In the genomic region with DNA sequence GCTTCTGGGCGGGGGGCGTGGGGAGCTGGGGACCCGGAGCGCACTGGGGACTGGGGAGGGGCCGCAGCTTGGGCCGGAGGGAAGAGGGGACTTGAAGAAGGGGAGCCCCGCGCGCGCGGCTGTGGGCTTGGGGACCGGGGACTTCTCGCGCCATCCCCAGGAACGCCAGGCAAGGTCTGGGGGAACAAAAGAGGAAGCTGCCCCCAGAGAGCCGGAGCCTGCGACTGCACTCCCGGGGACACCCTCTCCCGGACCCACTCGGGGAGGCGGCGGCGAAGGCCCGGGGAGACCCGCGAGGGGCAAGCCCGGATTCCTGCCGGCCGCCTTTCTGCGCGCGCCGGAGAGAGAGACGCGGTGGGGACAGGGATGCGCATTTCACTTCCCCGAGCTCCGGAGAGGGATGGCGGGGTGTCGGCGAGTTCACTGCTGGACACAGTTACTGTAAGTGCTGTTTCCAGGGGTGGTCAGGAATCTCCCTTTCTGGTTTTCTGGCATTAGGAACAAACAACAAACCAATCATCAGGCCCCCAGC, we compare ENCODE assay signal across 8 cellular contexts. TPM values are rescaled to one million over a fixed set of nuclear protein-coding genes. Genes with fewer than 3 reads are reported as not detected.
DNase-seq lines count a peak whose midpoint lies in the region; FAIRE-seq and TF ChIP-seq lines count a peak whose summit lies in the region.

No MANE protein-coding gene starts in this region.

- H3K4me3 ChIP-seq in bronchial epithelial cell (ENCODE audit: low read depth, low read length) = peak overlapping the region; percentile 73
- H3K4me3 ChIP-seq in stomach smooth muscle (ENCODE audit: low read length in 2 of 2) = peak overlapping the region; percentile 66 to 83

- peaks cover 6% of the 10 kb centered on the region for H3K36me3 Mint-ChIP-seq in activated CD4-positive, alpha-beta T cell treated with anti-CD3 and anti-CD28 coated beads, Interleukin-2, amount 10 ng/mL, durations not matched to agents 24 days and 14 days (ENCODE audit: low read depth)

- H3K27me3 ChIP-seq in bronchial epithelial cell (ENCODE audit: control insufficient read depth, insufficient read depth, low read length) = no peaks in the 10 kb centered on the region
- no peaks in the 10 kb centered on the region for H3K27me3 ChIP-seq in stomach smooth muscle (ENCODE audit: control insufficient read depth in 1 of 2, insufficient read depth in 2 of 2, low read length in 2 of 2)

- H3K36me3 ChIP-seq in bronchial epithelial cell (ENCODE audit: control insufficient read depth, insufficient read depth, low read length) = peaks cover 4% of the 10 kb centered on the region
- H3K36me3 ChIP-seq in stomach smooth muscle (ENCODE audit: control insufficient read depth in 2 of 2, insufficient read depth in 2 of 2, low read length in 2 of 2) = no peaks in the 10 kb centered on the region

- peaks cover 37% of the 10 kb centered on the region for H3K4me1 ChIP-seq in stomach smooth muscle (ENCODE audit: control insufficient read depth, insufficient read depth, low read length)

- peaks cover 21% of the 10 kb centered on the region for H3K4me1 Mint-ChIP-seq in activated CD4-positive, alpha-beta T cell treated with anti-CD3 and anti-CD28 coated beads, Interleukin-2, amount 10 ng/mL, durations not matched to agents 24 days and 14 days

- H3K27me3 Mint-ChIP-seq in activated CD4-positive, alpha-beta T cell treated with anti-CD3 and anti-CD28 coated beads, Interleukin-2, amount 10 ng/mL, durations not matched to agents 24 days and 14 days = peaks cover 2% of the 10 kb centered on the region

- H3K9me3 Mint-ChIP-seq in activated CD4-positive, alpha-beta T cell treated with anti-CD3 and anti-CD28 coated beads, Interleukin-2, amount 10 ng/mL, durations not matched to agents 24 days and 14 days = peaks cover 9% of the 10 kb centered on the region

- no peak for TF ChIP-seq CTCF in bronchial epithelial cell (IDR thresholded peaks at IDR 0.05; ENCODE audit: insufficient read depth, low read length, severe bottlenecking)

- H3K4me3 Mint-ChIP-seq in activated CD4-positive, alpha-beta T cell treated with anti-CD3 and anti-CD28 coated beads, Interleukin-2, amount 10 ng/mL, durations not matched to agents 24 days and 14 days = peak overlapping the region; percentile 89

- FAIRE-seq in bronchial epithelial cell (lab: Jason Lieb, UNC) = no peak

- H3K9ac ChIP-seq in stomach smooth muscle (ENCODE audit: low read length in 2 of 2) = peak overlapping the region; percentile 18 to 66

- DNase-seq in activated CD4-positive, alpha-beta T cell treated with anti-CD3 and anti-CD28 coated beads, Interleukin-2, amount 10 ng/mL, durations not matched to agents 24 days and 14 days = peak; percentile 82
- DNase-seq in activated CD4-positive, alpha-beta T cell treated with anti-CD3 and anti-CD28 coated beads, Interleukin-2, amount 50 U/mL, for 4 hours = no peak
- DNase-seq in NCI-H345 treated with DMSO at 0.1 percent for 48 hours (lab: John Stamatoyannopoulos, UW; ENCODE audit: unreplicated experiment) (peak; percentile 67), bronchial epithelial cell (ENCODE audit: low read depth) (no peak), left kidney (ENCODE audit: low read depth, low spot score) (peak; percentile 72), NCI-H187 (lab: John Stamatoyannopoulos, UW) (no peak), NCI-H187 treated with DMSO at 0.1 percent for 48 hours (lab: John Stamatoyannopoulos, UW) (no peak)

- H3K27ac Mint-ChIP-seq in activated CD4-positive, alpha-beta T cell treated with anti-CD3 and anti-CD28 coated beads, Interleukin-2, amount 10 ng/mL, durations not matched to agents 24 days and 14 days = peak overlapping the region; percentile 89

- peak overlapping the region; percentile 31 for H3K27ac ChIP-seq in stomach smooth muscle (ENCODE audit: low read length)

- no peaks in the 10 kb centered on the region for H3K9me3 ChIP-seq in stomach smooth muscle (ENCODE audit: control insufficient read depth in 2 of 2, low read length in 2 of 2)

- intact Hi-C loops in activated CD4-positive, alpha-beta T cell treated with anti-CD3 and anti-CD28 coated beads, Interleukin-2, amount 10 ng/mL, durations not matched to agents 24 days and 14 days (cut with micrococcal nuclease) = loop anchor here (1.0 to 2.0 kb wide), 3 partner anchors 9 to 27 kb away; no protein-coding TSS in a partner anchor

RNA-seq across cellular contexts. Expression of a gene that starts 0.7 kb away (rescaled TPM):
- 10.3 and 11.4 TPM in 2 replicates for total RNA-seq in activated CD4-positive, alpha-beta T cell treated with anti-CD3 and anti-CD28 coated beads, Interleukin-2, amount 10 ng/mL, durations not matched to agents 24 days and 14 days
- total RNA-seq in bronchial epithelial cell = 132 and 138 TPM in 2 replicates

Comparison
In these comparisons a context has a peak if more than half of its experiments do, and no peak if none do; other contexts are left out.
1. DNase-seq: peak in activated CD4-positive, alpha-beta T cell treated with anti-CD3 and anti-CD28 coated beads, Interleukin-2, amount 10 ng/mL, durations not matched to agents 24 days and 14 days (single experiment), NCI-H345 treated with DMSO at 0.1 percent for 48 hours (single experiment) and left kidney (single experiment); none in activated CD4-positive, alpha-beta T cell treated with anti-CD3 and anti-CD28 coated beads, Interleukin-2, amount 50 U/mL, for 4 hours (0 of 2), bronchial epithelial cell (single experiment), NCI-H187 (0 of 2) and NCI-H187 treated with DMSO at 0.1 percent for 48 hours (single experiment).
2. RNA of a gene that starts 0.7 kb away (total RNA-seq): 132 to 138 TPM in bronchial epithelial cell; 10.3 to 11.4 TPM in activated CD4-positive, alpha-beta T cell treated with anti-CD3 and anti-CD28 coated beads, Interleukin-2, amount 10 ng/mL, durations not matched to agents 24 days and 14 days; every median in the first group is over 10 times any median in the second.